14 cellular contexts compared by ENCODE assay signal in the genomic region with DNA sequence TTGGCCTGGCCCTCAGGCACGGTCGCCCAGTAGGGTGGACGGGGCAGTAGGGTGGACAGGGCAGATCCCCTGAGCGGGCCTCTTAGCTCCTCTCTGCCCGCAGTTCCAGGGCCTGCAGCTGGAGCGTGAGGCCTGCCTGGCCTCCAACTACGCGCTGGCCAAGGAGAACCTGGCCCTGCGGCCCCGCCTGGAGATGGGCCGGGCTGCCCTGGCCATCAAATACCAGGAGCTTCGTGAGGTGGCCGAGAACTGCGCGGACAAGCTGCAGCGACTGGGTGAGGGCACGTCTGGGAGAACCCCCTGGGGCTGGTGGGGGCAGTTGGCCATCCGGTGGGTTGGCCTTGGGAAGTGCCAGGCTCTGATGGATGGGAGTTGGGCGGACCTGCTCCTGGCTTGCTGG. TPM values are rescaled to one million over a fixed set of nuclear protein-coding genes. Genes with fewer than 3 reads are reported as not detected.
A peak's percentile ranks its signal among the peaks of the same experiment; 100 is the strongest.
DNase-seq lines count a peak whose midpoint lies in the region; ATAC-seq, FAIRE-seq and TF ChIP-seq lines count a peak whose summit lies in the region.
"Had no signal": no experiment of that assay in that cellular context is flagged by ENCODE, and none has a peak within 500 bp of the region (broad histone marks: within the 10 kb centered on the region; RNA-seq: fewer than 3 reads in every experiment).

No MANE protein-coding gene starts in this region.

- intact Hi-C loops in PC-3 (cut with micrococcal nuclease): loop anchor here (5.0 kb wide), 1 partner anchor 48 kb away; a partner anchor contains a TSS
- intact Hi-C loops in upper lobe of right lung (cut with DNase I): no loop called here

- TF ChIP-seq POLR2A in A549 (IDR thresholded peaks at IDR 0.05; ENCODE audit: low read length) (no peak), Peyer's patch (IDR thresholded peaks at IDR 0.05) (no peak)

- no peak overlapping the region; the same call in 2 of the 3 replicates for H3K4me3 ChIP-seq in A549
- H3K4me3 ChIP-seq in PC-3 (ENCODE audit: low read length): peak overlapping the region; percentile 77; the same call in 1 of the 2 replicates
- no peak overlapping the region for H3K4me3 ChIP-seq in Peyer's patch
- no peak overlapping the region for H3K4me3 ChIP-seq in upper lobe of right lung

- ATAC-seq in A549: peak in 1 of 2 experiments; percentile 35; a peak in 3 of 6 replicates
- no peak for ATAC-seq in PC-3
- no peak for ATAC-seq in upper lobe of right lung
- no peak for ATAC-seq in GM21717 (IDR thresholded peaks at IDR 0.05; ENCODE audit: unreplicated experiment)

- peaks cover 18% of the 10 kb centered on the region; the same call in 2 of the 3 replicates for H3K4me1 ChIP-seq in A549
- peaks cover 4% of the 10 kb centered on the region; the same call in 1 of the 2 replicates for H3K4me1 ChIP-seq in PC-3 (ENCODE audit: insufficient read depth, low read length)
- peaks cover 0 to 19% (median 5%) of the 10 kb centered on the region in 4 donors for H3K4me1 ChIP-seq in Peyer's patch
- H3K4me1 ChIP-seq in upper lobe of right lung: peaks cover 8% of the 10 kb centered on the region

- no peak for TF ChIP-seq CTCF in A549 (IDR thresholded peaks at IDR 0.05)
- no peak for TF ChIP-seq CTCF in PC-3 (conservative IDR thresholded peaks at IDR 0.05; ENCODE audit: low read depth, low read length)
- no peak for TF ChIP-seq CTCF in Peyer's patch (IDR thresholded peaks at IDR 0.05)
- TF ChIP-seq CTCF in upper lobe of right lung (IDR thresholded peaks at IDR 0.05): no peak

- H3F3A ChIP-seq in PC-3 (ENCODE audit: low read length, unreplicated experiment): no peaks in the 10 kb centered on the region

- H2AFZ ChIP-seq in PC-3 (ENCODE audit: low read length): no peak overlapping the region

- BruUV-seq in PC-3 (replicated peaks; lab: Mats Ljungman, UMichigan): no TSS peak

- no peak for TF ChIP-seq EP300 in A549 (IDR thresholded peaks at IDR 0.05)

- CTCF ChIA-PET in A549 (lab: Yijun Ruan, JAX): interaction anchor here (0.6 to 9.1 kb wide), 13 partner anchors 8 to 743 kb away, joined by 3 to 86 read pairs (median 6); no protein-coding TSS in a partner anchor
- CTCF ChIA-PET in PC-3 (lab: Charles Lee): no interaction called here

- no peak for FAIRE-seq in A549 (lab: Jason Lieb, UNC)
- FAIRE-seq: GM18507 had no signal

- H3K36me3 ChIP-seq in PC-3 (ENCODE audit: low read depth, low read length) (no peaks in the 10 kb centered on the region; the same call in 1 of the 2 replicates), Peyer's patch (no peaks in the 10 kb centered on the region), upper lobe of right lung (no peaks in the 10 kb centered on the region)

- DNase-seq in A549 (ENCODE audit: low read depth in 1 of 2, low spot score in 1 of 2) (peak in 1 of 2 experiments; percentile 36), PC-3 (no peak), left kidney (ENCODE audit: low read depth, low spot score) (peak; percentile 39), Peyer's patch (no peak), upper lobe of right lung (no peak)
- DNase-seq: ACHN; activated CD8-positive, alpha-beta memory T cell treated with anti-CD3 and anti-CD28 coated beads for 24 hours; activated effector memory CD4-positive, alpha-beta T cell treated with anti-CD3 and anti-CD28 coated beads, Interleukin-2, amount 50 U/mL, for 16 hours; mammary epithelial cell; NK-92 treated with Interleukin-12 subunit alpha and Interleukin-12 subunit beta, amount 100 ng/mL, for 24 hours; substantia nigra had no signal

- POLR2A ChIA-PET in A549 (lab: Yijun Ruan, JAX) (no interaction called here), PC-3 (lab: Charles Lee; ENCODE audit: unreplicated experiment) (interaction anchor here (0.5 kb wide), 1 partner anchor 168 kb away, joined by 5 read pairs; no protein-coding TSS in a partner anchor)

- no peak overlapping the region for H3K9ac ChIP-seq in PC-3 (ENCODE audit: low read length)

- H3K9me2 ChIP-seq in PC-3 (replicated peaks; ENCODE audit: low read length): no peaks in the 10 kb centered on the region

- H3K27me3 ChIP-seq in PC-3 (ENCODE audit: low read length) (no peaks in the 10 kb centered on the region), Peyer's patch (no peaks in the 10 kb centered on the region), upper lobe of right lung (no peaks in the 10 kb centered on the region)

- TF ChIP-seq RAD21 in A549 (conservative IDR thresholded peaks at IDR 0.05 in 1 of 2, IDR thresholded peaks at IDR 0.05 in 1 of 2): no peak

- H3K9me3 ChIP-seq in A549 (no peaks in the 10 kb centered on the region), PC-3 (ENCODE audit: low read length) (no peaks in the 10 kb centered on the region), Peyer's patch (no peaks in the 10 kb centered on the region), upper lobe of right lung (no peaks in the 10 kb centered on the region)

- WGBS in A549 (ENCODE audit: missing lambda C conversion rate): 88% methylated on average over 9 of the region's 19 CpGs

- H3K4me2 ChIP-seq in A549 (peak overlapping the region; percentile 95), PC-3 (ENCODE audit: low read length) (peak overlapping the region; percentile 81)

- no peaks in the 10 kb centered on the region for H4K20me1 ChIP-seq in PC-3 (ENCODE audit: low read length)

- no peaks in the 10 kb centered on the region for H3K79me2 ChIP-seq in PC-3 (ENCODE audit: low read length)

- H3K27ac ChIP-seq in A549 (no peak overlapping the region), PC-3 (ENCODE audit: low read length) (no peak overlapping the region), Peyer's patch (no peak overlapping the region), upper lobe of right lung (no peak overlapping the region)

TF ChIP-seq in A549, 52 proteins besides CTCF, POLR2A, EP300 and RAD21:
- TF ChIP-seq NFE2L2 (conservative IDR thresholded peaks at IDR 0.05; ENCODE audit: low read length): no peak

RNA-seq across cellular contexts. Expression of a gene that starts 1.7 kb away (rescaled TPM):
- polyA plus RNA-seq in A549 (2011; rRNA removed) (3.3 and 3.8 TPM in 2 replicates), A549 (2017; fragmentation: RNase III; extraction: RNeasy Plus Mini Kit Qiagen cat#74134 plus additional on column Dnase treatment) (2.2 to 2.9 TPM (median 2.6 TPM) in 3 replicates)
- 3.2 and 4.5 TPM in 2 replicates for polyA plus RNA-seq in A549 (2012; cell fraction: cytosol; rRNA removed)
- polyA plus RNA-seq in A549 (2012; cell fraction: nucleus; rRNA removed): 3.2 and 3.6 TPM in 2 replicates
- 2.1 and 3.3 TPM in 2 replicates for polyA minus RNA-seq in A549 (2011; rRNA and poly(A)+ RNA removed)
- total RNA-seq in PC-3 (2014; rRNA removed) (6.3 and 7.7 TPM in 2 replicates), Peyer's patch (1 to 10 TPM in 3 of 4 donors, not detected in 1; 1.1 to 6.3 (median 5.0) TPM), upper lobe of right lung (1.4 TPM)

RNA-seq across cellular contexts. Expression of a gene that starts 13.9 kb away (rescaled TPM):
- polyA plus RNA-seq in A549 (2011; rRNA removed): 5.2 and 5.7 TPM in 2 replicates
- polyA plus RNA-seq in A549 (2012; cell fraction: cytosol; rRNA removed): 8.1 and 12.9 TPM in 2 replicates
- polyA plus RNA-seq in A549 (2012; cell fraction: nucleus; rRNA removed): 11.4 and 13.4 TPM in 2 replicates
- polyA plus RNA-seq in A549 (2017; fragmentation: RNase III; extraction: RNeasy Plus Mini Kit Qiagen cat#74134 plus additional on column Dnase treatment): 8.9 to 10.1 TPM (median 9.3 TPM) in 3 replicates
- polyA minus RNA-seq in A549 (2011; rRNA and poly(A)+ RNA removed): 4.0 and 5.4 TPM in 2 replicates
- 2.9 and 4.8 TPM in 2 replicates for total RNA-seq in PC-3 (2014; rRNA removed)
- 1 to 10 TPM; 1.7 to 8.1 (median 5.6) TPM for total RNA-seq in Peyer's patch
- total RNA-seq in upper lobe of right lung: 10.2 TPM

RNA-seq across cellular contexts. Expression of a gene that starts 14.1 kb away (rescaled TPM):
- polyA plus RNA-seq in A549 (2011; rRNA removed) (131 and 161 TPM in 2 replicates), A549 (2017; fragmentation: RNase III; extraction: RNeasy Plus Mini Kit Qiagen cat#74134 plus additional on column Dnase treatment) (130 to 145 TPM (median 134 TPM) in 3 replicates)
- polyA plus RNA-seq in A549 (2012; cell fraction: cytosol; rRNA removed): 174 and 207 TPM in 2 replicates
- polyA plus RNA-seq in A549 (2012; cell fraction: nucleus; rRNA removed): 105 and 131 TPM in 2 replicates
- 64.7 and 68.8 TPM in 2 replicates for polyA minus RNA-seq in A549 (2011; rRNA and poly(A)+ RNA removed)
- total RNA-seq in PC-3 (2014; rRNA removed) (124 and 138 TPM in 2 replicates), Peyer's patch (10 to 100 TPM; 34.5 to 48.7 (median 44.1) TPM), upper lobe of right lung (38.4 TPM)

RNA-seq across cellular contexts. Expression of a gene that starts 45.0 kb away (rescaled TPM):
- 1.4 and 2.2 TPM in 2 replicates for polyA plus RNA-seq in A549 (2011; rRNA removed)
- 0.93 and 1.4 TPM in 2 replicates for polyA plus RNA-seq in A549 (2012; cell fraction: cytosol; rRNA removed)
- 11.2 and 12.0 TPM in 2 replicates for polyA plus RNA-seq in A549 (2012; cell fraction: nucleus; rRNA removed)
- 1.8 to 3.8 TPM (median 3.3 TPM) in 3 replicates for polyA plus RNA-seq in A549 (2017; fragmentation: RNase III; extraction: RNeasy Plus Mini Kit Qiagen cat#74134 plus additional on column Dnase treatment)
- polyA minus RNA-seq in A549 (2011; rRNA and poly(A)+ RNA removed): 0.62 and 2.9 TPM in 2 replicates
- 4.7 and 6.9 TPM in 2 replicates for total RNA-seq in PC-3 (2014; rRNA removed)
- total RNA-seq in Peyer's patch: 100 to 1,000 TPM; 114 to 465 (median 293) TPM
- 11.1 TPM for total RNA-seq in upper lobe of right lung
- total RNA-seq: dermis microvascular lymphatic vessel endothelial cell had no signal

RNA-seq across cellular contexts. Expression of a gene that starts 50.2 kb away (rescaled TPM):
- polyA plus RNA-seq in A549 (2011; rRNA removed) (72.9 and 81.7 TPM in 2 replicates), A549 (2017; fragmentation: RNase III; extraction: RNeasy Plus Mini Kit Qiagen cat#74134 plus additional on column Dnase treatment) (48.3 to 59.0 TPM (median 49.2 TPM) in 3 replicates)
- 83.3 and 90.6 TPM in 2 replicates for polyA plus RNA-seq in A549 (2012; cell fraction: cytosol; rRNA removed)
- 316 and 405 TPM in 2 replicates for polyA plus RNA-seq in A549 (2012; cell fraction: nucleus; rRNA removed)
- 53.0 and 59.8 TPM in 2 replicates for polyA minus RNA-seq in A549 (2011; rRNA and poly(A)+ RNA removed)
- total RNA-seq in PC-3 (2014; rRNA removed) (145 and 163 TPM in 2 replicates), Peyer's patch (10 to 100 TPM in 3 of 4 donors, 1 to 10 TPM in 1; 5.6 to 27.3 (median 23.3) TPM), upper lobe of right lung (6.3 TPM)
